In genomic region chr2:168782271-168782670, GRCh38 we compare ENCODE assay signal across 1 cellular context.
TF ChIP-seq lines count a peak whose summit lies in the region.

No MANE protein-coding gene starts in this region.

TF ChIP-seq in H1, 55 proteins besides CTCF, POLR2A, EP300 and RAD21:
- TF ChIP-seq CBX5 (IDR thresholded peaks at IDR 0.05; ENCODE audit: low read depth, low read length) (no peak), CHD2 (IDR thresholded peaks at IDR 0.05; ENCODE audit: low read length) (no peak), TCF12 (IDR thresholded peaks at IDR 0.05; ENCODE audit: low read depth, low read length) (no peak), NANOG (IDR thresholded peaks at IDR 0.05; ENCODE audit: insufficient read depth, low read depth, low read length, poor library complexity, severe bottlenecking) (no peak), TAF1 (IDR thresholded peaks at IDR 0.05; ENCODE audit: low read depth, low read length) (no peak)
